In genomic region chr19:19486343-19487076, GRCh38 we compare ENCODE assay signal across 14 cellular contexts.
A peak's percentile ranks its signal among the peaks of the same experiment; 100 is the strongest.
DNase-seq lines count a peak whose midpoint lies in the region; ATAC-seq and TF ChIP-seq lines count a peak whose summit lies in the region.
"Had no signal": no experiment of that assay in that cellular context is flagged by ENCODE, and none has a peak within 500 bp of the region (broad histone marks: within the 10 kb centered on the region; RNA-seq: fewer than 3 reads in every experiment).

No MANE protein-coding gene starts in this region.

- no peaks in the 10 kb centered on the region for H3K9me3 Mint-ChIP-seq in dendritic cell treated with granulocyte-macrophage colony-stimulating factor and Interleukin-4, amounts not matched to agents 40 ng/mL and 50 ng/mL, for 4 days

- peak overlapping the region; percentile 17 for H2AFZ ChIP-seq in parathyroid adenoma

- intact Hi-C loops in dendritic cell treated with granulocyte-macrophage colony-stimulating factor and Interleukin-4, amounts not matched to agents 40 ng/mL and 50 ng/mL, for 4 days (cut with micrococcal nuclease) = loop anchor here (5.0 kb wide), 1 partner anchor 39 kb away; no protein-coding TSS in a partner anchor

- H3K4me1 Mint-ChIP-seq in dendritic cell treated with granulocyte-macrophage colony-stimulating factor and Interleukin-4, amounts not matched to agents 40 ng/mL and 50 ng/mL, for 4 days (ENCODE audit: low read depth) = peaks cover 64% of the 10 kb centered on the region

- H3K27ac Mint-ChIP-seq in dendritic cell treated with granulocyte-macrophage colony-stimulating factor and Interleukin-4, amounts not matched to agents 40 ng/mL and 50 ng/mL, for 4 days = peak overlapping the region; percentile 88

- H3K36me3 ChIP-seq in parathyroid adenoma (ENCODE audit: control insufficient read depth, insufficient read depth, low read length) = no peaks in the 10 kb centered on the region

- no peak overlapping the region for H3K4me3 ChIP-seq in parathyroid adenoma (ENCODE audit: low read depth, low read length)

- no peaks in the 10 kb centered on the region for H3K27me3 Mint-ChIP-seq in dendritic cell treated with granulocyte-macrophage colony-stimulating factor and Interleukin-4, amounts not matched to agents 40 ng/mL and 50 ng/mL, for 4 days

- peaks cover 28% of the 10 kb centered on the region for H3K79me2 ChIP-seq in parathyroid adenoma

- H3K4me1 ChIP-seq in parathyroid adenoma = peaks cover 63% of the 10 kb centered on the region

- no peak overlapping the region for H3K4me3 Mint-ChIP-seq in dendritic cell treated with granulocyte-macrophage colony-stimulating factor and Interleukin-4, amounts not matched to agents 40 ng/mL and 50 ng/mL, for 4 days

- peak overlapping the region; percentile 11 for H3K4me2 ChIP-seq in parathyroid adenoma (ENCODE audit: low read length)

- H3K9ac ChIP-seq in parathyroid adenoma = no peak overlapping the region

- no peaks in the 10 kb centered on the region for H3K9me3 ChIP-seq in parathyroid adenoma (ENCODE audit: control insufficient read depth, low read length)

- no peaks in the 10 kb centered on the region for H3K27me3 ChIP-seq in parathyroid adenoma (ENCODE audit: control insufficient read depth, insufficient read depth, low read length)

- ATAC-seq in activated CD4-positive, CD25-positive, alpha-beta regulatory T cell treated with anti-CD3 and anti-CD28 coated beads, Interleukin-2, amount 50 U/mL, for 24 hours = no peak
- ATAC-seq: left lobe of liver had no signal

- no peak for TF ChIP-seq CTCF in parathyroid adenoma (IDR thresholded peaks at IDR 0.05)

- peaks cover 64% of the 10 kb centered on the region for H3K36me3 Mint-ChIP-seq in dendritic cell treated with granulocyte-macrophage colony-stimulating factor and Interleukin-4, amounts not matched to agents 40 ng/mL and 50 ng/mL, for 4 days (ENCODE audit: low read depth)

- DNase-seq in DMS 273 (lab: John Stamatoyannopoulos, UW; ENCODE audit: unreplicated experiment) = peak; percentile 41
- no peak for DNase-seq in DMS 273 treated with DMSO at 0.1 percent for 48 hours (lab: John Stamatoyannopoulos, UW)
- DNase-seq in NCI-H2171 (lab: John Stamatoyannopoulos, UW) = peak; percentile 25
- no peak for DNase-seq in 8988T
- DNase-seq in KG1 (lab: John Stamatoyannopoulos, UW) = no peak
- DNase-seq: DMS79; effector CD4-positive, alpha-beta T cell; NCI-H446 treated with DMSO at 0.1 percent for 48 hours; stimulated activated CD4-positive, alpha-beta T cell treated with anti-CD3 and anti-CD28 coated beads, Interleukin-1b, Interleukin-23, amount 100 ng/mL, for 48 hours; stimulated activated naive CD4-positive, alpha-beta T cell treated with Interleukin-2 at 50 U/mL for 16 hours had no signal

- H3K27ac ChIP-seq in parathyroid adenoma = peak overlapping the region; percentile 98

Comparison
In these comparisons a context has a peak if more than half of its experiments do, and no peak if none do; other contexts are left out.
1. DNase-seq: peak in DMS 273 (single experiment) and NCI-H2171 (single experiment); none in DMS 273 treated with DMSO at 0.1 percent for 48 hours (single experiment), 8988T (single experiment) and KG1 (single experiment).